Comparison of ENCODE assay signal across 20 cellular contexts in the genomic region with DNA sequence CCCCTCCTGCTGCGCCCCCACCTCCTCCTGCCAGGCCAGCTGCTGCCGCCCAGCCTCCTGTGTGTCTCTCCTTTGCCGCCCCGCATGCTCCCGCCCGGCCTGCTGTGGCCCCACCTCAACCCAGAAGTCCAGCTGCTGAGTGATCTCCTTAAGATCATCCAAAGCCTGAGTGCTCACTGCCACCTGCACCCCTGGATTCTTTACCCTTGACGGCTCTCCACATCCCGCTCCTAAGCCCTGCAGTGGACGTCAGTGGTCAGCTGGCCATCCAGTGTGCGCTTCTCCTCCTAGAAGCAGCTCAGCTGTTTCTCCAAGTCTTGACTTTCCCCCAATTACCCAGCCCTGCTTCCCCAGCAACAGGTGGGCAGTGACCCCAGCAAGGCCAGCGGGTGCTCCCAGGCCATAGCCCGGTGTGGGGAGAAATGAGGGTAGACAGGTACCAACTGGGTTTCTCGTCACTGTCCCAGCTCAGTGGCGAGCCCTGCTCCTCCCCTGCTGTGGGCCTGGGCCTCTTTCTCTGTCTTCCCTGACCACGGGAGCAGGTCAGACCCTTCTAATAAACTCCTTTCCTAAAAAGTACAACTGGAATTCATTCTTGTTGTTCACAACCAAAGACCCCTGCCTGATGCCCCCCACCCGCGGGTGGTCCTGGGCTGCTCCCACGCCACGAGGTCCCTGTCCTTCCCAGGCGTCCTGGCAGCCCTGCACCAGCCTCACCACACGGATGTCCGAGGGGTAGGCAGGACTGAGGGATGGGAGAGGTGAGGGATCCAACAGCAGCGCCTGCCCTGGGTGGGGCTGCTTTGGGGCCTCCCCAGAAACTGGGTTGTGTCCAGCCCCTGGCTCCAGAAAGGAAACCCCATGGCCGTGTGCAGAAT. TPM values are rescaled to one million over a fixed set of nuclear protein-coding genes. Genes with fewer than 3 reads are reported as not detected.
"Had no signal": no experiment of that assay in that cellular context is flagged by ENCODE, and none has a peak within 500 bp of the region (broad histone marks: within the 10 kb centered on the region; RNA-seq: fewer than 3 reads in every experiment).

No MANE protein-coding gene starts in this region.

- H3K9me3 ChIP-seq: lower lobe of right lung, right lobe of liver, testis, upper lobe of left lung had no signal

- H3K27ac Mint-ChIP-seq: activated B cell treated with CpG ODN at 0.5 μM for 24 hours; activated CD4-positive, alpha-beta T cell treated with anti-CD3 and anti-CD28 coated beads, Interleukin-2, amount 10 ng/mL, durations not matched to agents 7 days and 5 days; activated T-helper 1 cell treated with anti-CD3 and anti-CD28 coated beads, Interleukin-12 subunit alpha, Interleukin-12 subunit beta, Interleukin-2, Interleukin-4 antibody, amounts not matched to agents 30 ng/mL and 10 ng/mL and 1 ng/mL, durations not matched to agents 14 hours and 24 hours and 36 hours; nephron progenitor cell; T-helper 1 cell treated with Interleukin-12 subunit alpha and Interleukin-12 subunit beta and Interleukin-4 antibody, amounts not matched to agents 30 μg/mL and 1 μg/mL, for 36 hours had no signal

- H3K36me3 ChIP-seq: brain microvascular endothelial cell, heart left ventricle, lower lobe of right lung, right lobe of liver, stomach, upper lobe of left lung had no signal

- H3K4me3 ChIP-seq: heart left ventricle, lower lobe of right lung, right lobe of liver, stomach, testis, upper lobe of left lung had no signal

- H3K9me3 Mint-ChIP-seq: central memory CD8-positive, alpha-beta T cell had no signal

- H3K27ac ChIP-seq: brain microvascular endothelial cell, heart left ventricle, lower lobe of right lung, right lobe of liver, stomach, testis, upper lobe of left lung had no signal

- H3K27me3 ChIP-seq: right lobe of liver, testis, upper lobe of left lung had no signal

- DNase-seq: activated B cell treated with CpG ODN at 0.5 μM for 24 hours; activated CD4-positive, alpha-beta T cell treated with anti-CD3 and anti-CD28 coated beads, Interleukin-2, amount 10 ng/mL, durations not matched to agents 7 days and 5 days; anterior cingulate cortex; brain microvascular endothelial cell; effector CD8-positive, alpha-beta T cell; heart left ventricle; left cardiac atrium; lower lobe of right lung; nephron progenitor cell; right lobe of liver; stomach; testis had no signal

- FAIRE-seq: frontal cortex had no signal

- H3K4me1 Mint-ChIP-seq: activated B cell treated with CpG ODN at 0.5 μM for 24 hours; activated CD4-positive, alpha-beta T cell treated with anti-CD3 and anti-CD28 coated beads, Interleukin-2, amount 10 ng/mL, durations not matched to agents 7 days and 5 days; central memory CD8-positive, alpha-beta T cell had no signal

- ATAC-seq: left cardiac atrium had no signal

- H3K4me1 ChIP-seq: heart left ventricle, lower lobe of right lung, right lobe of liver, stomach, testis, upper lobe of left lung had no signal

- H3K4me3 Mint-ChIP-seq: activated B cell treated with CpG ODN at 0.5 μM for 24 hours; activated CD4-positive, alpha-beta T cell treated with anti-CD3 and anti-CD28 coated beads, Interleukin-2, amount 10 ng/mL, durations not matched to agents 7 days and 5 days; activated T-helper 1 cell treated with anti-CD3 and anti-CD28 coated beads, Interleukin-12 subunit alpha, Interleukin-12 subunit beta, Interleukin-2, Interleukin-4 antibody, amounts not matched to agents 30 ng/mL and 10 ng/mL and 1 ng/mL, durations not matched to agents 14 hours and 24 hours and 36 hours; central memory CD8-positive, alpha-beta T cell; nephron progenitor cell; T-helper 1 cell treated with Interleukin-12 subunit alpha and Interleukin-12 subunit beta and Interleukin-4 antibody, amounts not matched to agents 30 μg/mL and 1 μg/mL, for 36 hours had no signal

RNA-seq across cellular contexts. Expression of a gene that starts 1.4 kb away (rescaled TPM):
- total RNA-seq: activated B cell treated with CpG ODN at 0.5 μM for 24 hours; activated CD4-positive, alpha-beta T cell treated with anti-CD3 and anti-CD28 coated beads, Interleukin-2, amount 10 ng/mL, durations not matched to agents 7 days and 5 days; activated CD8-positive, alpha-beta memory T cell treated with anti-CD3 and anti-CD28 coated beads for 36 hours; activated T-helper 1 cell treated with anti-CD3 and anti-CD28 coated beads, Interleukin-12 subunit alpha, Interleukin-12 subunit beta, Interleukin-2, Interleukin-4 antibody, amounts not matched to agents 30 ng/mL and 10 ng/mL and 1 ng/mL, durations not matched to agents 14 hours and 24 hours and 36 hours; frontal cortex; heart left ventricle; left cardiac atrium; lower lobe of right lung; osteoblast; pulmonary artery endothelial cell; right lobe of liver; stomach; upper lobe of left lung had no signal
- polyA plus RNA-seq: heart left ventricle, stomach had no signal

RNA-seq across cellular contexts. Expression of a gene that starts 9.5 kb away (rescaled TPM):
- total RNA-seq: activated B cell treated with CpG ODN at 0.5 μM for 24 hours; activated CD4-positive, alpha-beta T cell treated with anti-CD3 and anti-CD28 coated beads, Interleukin-2, amount 10 ng/mL, durations not matched to agents 7 days and 5 days; activated CD8-positive, alpha-beta memory T cell treated with anti-CD3 and anti-CD28 coated beads for 36 hours; activated T-helper 1 cell treated with anti-CD3 and anti-CD28 coated beads, Interleukin-12 subunit alpha, Interleukin-12 subunit beta, Interleukin-2, Interleukin-4 antibody, amounts not matched to agents 30 ng/mL and 10 ng/mL and 1 ng/mL, durations not matched to agents 14 hours and 24 hours and 36 hours; frontal cortex; heart left ventricle; left cardiac atrium; lower lobe of right lung; osteoblast; pulmonary artery endothelial cell; right lobe of liver; stomach; testis; upper lobe of left lung had no signal
- polyA plus RNA-seq: heart left ventricle, stomach had no signal

RNA-seq across cellular contexts. Expression of a gene that starts 10.0 kb away (rescaled TPM):
- total RNA-seq: activated B cell treated with CpG ODN at 0.5 μM for 24 hours; activated CD4-positive, alpha-beta T cell treated with anti-CD3 and anti-CD28 coated beads, Interleukin-2, amount 10 ng/mL, durations not matched to agents 7 days and 5 days; activated CD8-positive, alpha-beta memory T cell treated with anti-CD3 and anti-CD28 coated beads for 36 hours; activated T-helper 1 cell treated with anti-CD3 and anti-CD28 coated beads, Interleukin-12 subunit alpha, Interleukin-12 subunit beta, Interleukin-2, Interleukin-4 antibody, amounts not matched to agents 30 ng/mL and 10 ng/mL and 1 ng/mL, durations not matched to agents 14 hours and 24 hours and 36 hours; frontal cortex; heart left ventricle; left cardiac atrium; lower lobe of right lung; osteoblast; pulmonary artery endothelial cell; right lobe of liver; stomach; testis; upper lobe of left lung had no signal
- polyA plus RNA-seq: heart left ventricle, stomach had no signal

RNA-seq across cellular contexts. Expression of a gene that starts 21.4 kb away (rescaled TPM):
- total RNA-seq: activated B cell treated with CpG ODN at 0.5 μM for 24 hours; activated CD4-positive, alpha-beta T cell treated with anti-CD3 and anti-CD28 coated beads, Interleukin-2, amount 10 ng/mL, durations not matched to agents 7 days and 5 days; activated CD8-positive, alpha-beta memory T cell treated with anti-CD3 and anti-CD28 coated beads for 36 hours; activated T-helper 1 cell treated with anti-CD3 and anti-CD28 coated beads, Interleukin-12 subunit alpha, Interleukin-12 subunit beta, Interleukin-2, Interleukin-4 antibody, amounts not matched to agents 30 ng/mL and 10 ng/mL and 1 ng/mL, durations not matched to agents 14 hours and 24 hours and 36 hours; frontal cortex; heart left ventricle; left cardiac atrium; lower lobe of right lung; osteoblast; pulmonary artery endothelial cell; right lobe of liver; stomach; testis; upper lobe of left lung had no signal
- polyA plus RNA-seq: heart left ventricle had no signal

RNA-seq across cellular contexts. Expression of a gene that starts 25.1 kb away (rescaled TPM):
- total RNA-seq: activated B cell treated with CpG ODN at 0.5 μM for 24 hours; activated CD4-positive, alpha-beta T cell treated with anti-CD3 and anti-CD28 coated beads, Interleukin-2, amount 10 ng/mL, durations not matched to agents 7 days and 5 days; activated CD8-positive, alpha-beta memory T cell treated with anti-CD3 and anti-CD28 coated beads for 36 hours; activated T-helper 1 cell treated with anti-CD3 and anti-CD28 coated beads, Interleukin-12 subunit alpha, Interleukin-12 subunit beta, Interleukin-2, Interleukin-4 antibody, amounts not matched to agents 30 ng/mL and 10 ng/mL and 1 ng/mL, durations not matched to agents 14 hours and 24 hours and 36 hours; frontal cortex; heart left ventricle; left cardiac atrium; lower lobe of right lung; osteoblast; pulmonary artery endothelial cell; right lobe of liver; stomach; testis; upper lobe of left lung had no signal
- polyA plus RNA-seq: heart left ventricle, stomach had no signal
